In the genomic region with DNA sequence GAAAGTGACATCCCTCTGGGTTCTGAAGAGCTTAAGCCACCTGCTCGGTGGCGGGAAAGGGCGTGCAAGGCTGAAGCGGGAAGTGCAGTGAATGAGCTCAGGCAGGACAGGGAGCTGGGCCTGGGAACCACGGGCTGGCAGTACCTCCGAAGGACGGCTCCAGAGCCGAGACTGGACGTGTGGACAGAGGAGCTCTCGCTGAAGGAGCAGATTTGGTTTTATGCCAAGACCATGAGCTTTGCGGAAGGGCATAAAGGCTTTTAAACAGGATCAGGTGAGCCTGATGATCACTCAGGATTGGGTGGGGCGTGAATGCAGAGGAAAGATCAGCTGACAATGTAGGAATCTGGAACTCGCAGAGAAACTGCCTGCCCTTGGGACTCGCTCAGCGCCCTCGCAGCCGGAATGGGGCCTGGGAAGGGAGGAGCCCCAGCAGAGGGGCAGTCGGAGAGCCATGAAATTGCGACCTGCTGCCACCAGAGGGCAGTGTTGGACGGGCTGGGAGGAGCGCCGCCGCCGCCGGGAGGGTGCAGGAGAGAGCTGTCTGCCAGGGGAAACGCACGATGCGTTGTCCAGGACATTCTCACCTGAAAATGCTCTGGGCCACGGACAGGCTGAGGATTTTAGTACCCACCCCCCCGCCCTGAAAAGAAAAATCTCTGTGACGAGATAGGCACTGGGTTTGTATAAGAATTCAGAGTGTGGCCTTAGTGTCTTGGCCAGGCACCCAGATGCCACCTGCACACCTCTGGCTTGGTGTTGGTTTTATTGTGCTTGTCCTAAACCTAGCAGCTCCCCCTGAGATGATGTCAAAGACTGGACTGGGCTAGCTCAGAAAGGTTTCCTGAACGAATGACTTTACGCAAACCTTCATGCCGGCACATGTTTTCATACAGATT, we compare ENCODE assay signal across 9 cellular contexts.
DNase-seq lines count a peak whose midpoint lies in the region; TF ChIP-seq lines count a peak whose summit lies in the region.
"Had no signal": no experiment of that assay in that cellular context is flagged by ENCODE, and none has a peak within 500 bp of the region (broad histone marks: within the 10 kb centered on the region; RNA-seq: fewer than 3 reads in every experiment).

No MANE protein-coding gene starts in this region.

- H3K36me3 ChIP-seq in spleen, result no peaks in the 10 kb centered on the region

- H3K9me3 Mint-ChIP-seq in MCF 10A (ENCODE audit: unreplicated experiment), result peaks cover 33% of the 10 kb centered on the region

- WGBS in spleen, 5 donors, result 25 to 32% (median 26%) methylated on average over 26 to 34 of the region's 34 CpGs

- peaks cover 0 to 87% (median 0%) of the 10 kb centered on the region in 7 donors for H3K27me3 ChIP-seq in spleen (replicated peaks in 1 of 7)

- no peak overlapping the region for H3K4me3 Mint-ChIP-seq in MCF 10A (ENCODE audit: unreplicated experiment)
- H3K4me3 Mint-ChIP-seq: CD8-positive, alpha-beta memory T cell had no signal

- no peaks in the 10 kb centered on the region for H3K4me1 Mint-ChIP-seq in MCF 10A (ENCODE audit: insufficient read depth, unreplicated experiment)

- intact Hi-C loops in MCF 10A (cut with micrococcal nuclease), result no loop called here
- intact Hi-C loops in spleen (cut with DNase I; ENCODE audit: low total_unique reads), result loop anchor here (10.0 kb wide), 1 partner anchor 1370 kb away; no protein-coding TSS in a partner anchor

- H3K27ac Mint-ChIP-seq in MCF 10A (ENCODE audit: low read depth, unreplicated experiment), result no peak overlapping the region
- H3K27ac Mint-ChIP-seq: CD8-positive, alpha-beta memory T cell had no signal

- peaks cover 0 to 9% (median 2%) of the 10 kb centered on the region in 6 donors for H3K4me1 ChIP-seq in spleen

- H3K9me3 ChIP-seq in spleen, result peaks cover 0 to 2% (median 0%) of the 10 kb centered on the region in 8 donors

- no peak overlapping the region for H3K27ac ChIP-seq in spleen

- POLR2A ChIA-PET in HEK293T (lab: Yijun Ruan, JAX) (no interaction called here), MCF 10A (lab: Yijun Ruan, JAX) (interaction anchor here (0.5 kb wide), 1 partner anchor 10 kb away, joined by 4 read pairs; no protein-coding TSS in a partner anchor)

- DNase-seq in NCI-H2196 (lab: John Stamatoyannopoulos, UW; ENCODE audit: unreplicated experiment) (peak; percentile 50), NCI-H2196 treated with DMSO at 0.1 percent for 48 hours (lab: John Stamatoyannopoulos, UW; ENCODE audit: unreplicated experiment) (no peak), HEK293T (ENCODE audit: extremely low spot score) (peak; percentile 87), M059J (ENCODE audit: low read depth) (peak; percentile 68), T1000 (lab: John Stamatoyannopoulos, UW) (peak; percentile 38), MCF 10A (ENCODE audit: unreplicated experiment) (peak; percentile 5), iPS-NIHi7 (ENCODE audit: extremely low spot score) (peak; percentile 92), spleen (peak; percentile 91)

- TF ChIP-seq CTCF in MCF 10A (IDR thresholded peaks at IDR 0.05; ENCODE audit: unreplicated experiment) (peak; percentile 41), spleen (IDR thresholded peaks at IDR 0.05 in 8 of 11, conservative IDR thresholded peaks at IDR 0.05 in 3 of 11) (peak; percentile 43 to 91 (median 85))

- H3K27me3 Mint-ChIP-seq in MCF 10A (ENCODE audit: insufficient read depth, unreplicated experiment), result no peaks in the 10 kb centered on the region

- CTCF ChIA-PET in HEK293T (lab: Yijun Ruan, JAX) (interaction anchor here (0.5 to 1.3 kb wide), 12 partner anchors 8 to 642 kb away, joined by 3 to 5 read pairs (median 3); no protein-coding TSS in a partner anchor), MCF 10A (lab: Yijun Ruan, JAX) (interaction anchor here (0.5 to 2.4 kb wide), 21 partner anchors 10 to 1246 kb away, joined by 3 to 13 read pairs (median 4); no protein-coding TSS in a partner anchor)

- no peak for TF ChIP-seq POLR2A in spleen (IDR thresholded peaks at IDR 0.05)

- BruUV-seq in MCF 10A (replicated peaks; lab: Mats Ljungman, UMichigan), result no TSS peak

- H3K4me3 ChIP-seq in spleen, result peak overlapping the region in 1 of 8 donors; percentile 13

- H3K36me3 Mint-ChIP-seq in MCF 10A (ENCODE audit: insufficient read depth, unreplicated experiment), result peaks cover 6% of the 10 kb centered on the region
- H3K36me3 Mint-ChIP-seq: CD8-positive, alpha-beta memory T cell had no signal

TF ChIP-seq in HEK293T, 16 proteins besides CTCF, POLR2A, EP300 and RAD21:
- TF ChIP-seq ZNF384 (IDR thresholded peaks at IDR 0.05) (no peak), CTBP1 (IDR thresholded peaks at IDR 0.05; ENCODE audit: borderline replicate concordance) (no peak), ARNT (IDR thresholded peaks at IDR 0.05) (no peak), FOXK2 (IDR thresholded peaks at IDR 0.05) (no peak), FOXA1 (IDR thresholded peaks at IDR 0.05) (no peak), L3MBTL2 (conservative IDR thresholded peaks at IDR 0.05) (0 out of 2 replicates have a peak, but pooled peaks have one; percentile 37), LEF1 (IDR thresholded peaks at IDR 0.05; ENCODE audit: borderline replicate concordance) (no peak), BHLHE40 (IDR thresholded peaks at IDR 0.05; ENCODE audit: borderline replicate concordance) (no peak)
TF ChIP-seq in HEK293T: peak in this region for 1.
